In genomic region chr2:105168543-105168942, GRCh38 we compare ENCODE assay signal across 29 cellular contexts.
"Had no signal": no experiment of that assay in that cellular context is flagged by ENCODE, and none has a peak within 500 bp of the region (broad histone marks: within the 10 kb centered on the region; RNA-seq: fewer than 3 reads in every experiment).

No MANE protein-coding gene starts in this region.

- H3K27me3 ChIP-seq: colonic mucosa, dorsolateral prefrontal cortex had no signal

- ATAC-seq: effector memory CD8-positive, alpha-beta T cell; esophagus mucosa; foreskin keratinocyte; gastrocnemius medialis; gastroesophageal sphincter; heart left ventricle; heart right ventricle had no signal

- H3K4me3 Mint-ChIP-seq: dendritic cell treated with granulocyte-macrophage colony-stimulating factor and Interleukin-4, amounts not matched to agents 40 ng/mL and 50 ng/mL, for 4 days; effector memory CD8-positive, alpha-beta T cell; endodermal cell had no signal

- H3K27ac ChIP-seq: colonic mucosa, coronary artery, dorsolateral prefrontal cortex, epithelial cell of prostate, esophagus muscularis mucosa, esophagus squamous epithelium, foreskin keratinocyte, gastrocnemius medialis, gastroesophageal sphincter, heart left ventricle, heart right ventricle had no signal

- DNase-seq: colonic mucosa; cortex of kidney; dermis blood vessel endothelial cell; dorsolateral prefrontal cortex; effector CD4-positive, alpha-beta T cell; effector CD8-positive, alpha-beta T cell; effector memory CD4-positive, alpha-beta T cell; effector memory CD8-positive, alpha-beta T cell; endodermal cell; erythroblast; esophagus squamous epithelium; foreskin fibroblast; foreskin keratinocyte; foreskin melanocyte; gastrocnemius medialis; glutamatergic neuron; head of caudate nucleus; heart left ventricle; heart right ventricle had no signal

- FAIRE-seq: colon, endometrium, endothelial cell of umbilical vein, frontal cortex had no signal

- H3K27ac Mint-ChIP-seq: dendritic cell treated with granulocyte-macrophage colony-stimulating factor and Interleukin-4, amounts not matched to agents 40 ng/mL and 50 ng/mL, for 4 days; effector memory CD8-positive, alpha-beta T cell; endodermal cell had no signal

- H3K9me3 ChIP-seq: colonic mucosa, esophagus muscularis mucosa, esophagus squamous epithelium, gastrocnemius medialis, heart left ventricle, heart right ventricle had no signal

- H3K4me1 ChIP-seq: colonic mucosa, esophagus muscularis mucosa, esophagus squamous epithelium, foreskin keratinocyte, gastrocnemius medialis, gastroesophageal sphincter, heart left ventricle, heart right ventricle had no signal

- H3K4me3 ChIP-seq: colonic mucosa, coronary artery, dorsolateral prefrontal cortex, esophagus muscularis mucosa, esophagus squamous epithelium, gastrocnemius medialis, gastroesophageal sphincter, heart left ventricle, heart right ventricle had no signal

- H3K36me3 ChIP-seq: colonic mucosa, esophagus muscularis mucosa, esophagus squamous epithelium, gastrocnemius medialis, gastroesophageal sphincter, heart left ventricle, heart right ventricle had no signal

- H3K9me3 Mint-ChIP-seq: effector memory CD8-positive, alpha-beta T cell had no signal
